Comparison of ENCODE assay signal across 1 cellular context in genomic region chr12:47828008-47828966, GRCh38.
TF ChIP-seq lines count a peak whose summit lies in the region.

No MANE protein-coding gene starts in this region.

TF ChIP-seq in H1, 55 proteins besides CTCF, POLR2A, EP300 and RAD21:
- no peak for TF ChIP-seq EGR1 (IDR thresholded peaks at IDR 0.05; ENCODE audit: borderline replicate concordance, low read depth, low read length)
- TF ChIP-seq MAX (IDR thresholded peaks at IDR 0.05) = no peak
- no peak for TF ChIP-seq TAF7 (optimal IDR thresholded peaks at IDR 0.05; ENCODE audit: borderline replicate concordance, low read depth, low read length)
- TF ChIP-seq RNF2 (IDR thresholded peaks at IDR 0.05; ENCODE audit: borderline replicate concordance, low read depth, low read length, missing control alignments, poor library complexity, severe bottlenecking) = no peak
- TF ChIP-seq SAP30 (IDR thresholded peaks at IDR 0.05; ENCODE audit: insufficient read depth, insufficient replicate concordance, low read length) = no peak
- no peak for TF ChIP-seq FOSL1 (IDR thresholded peaks at IDR 0.05; ENCODE audit: insufficient read depth, low read depth, low read length)
- TF ChIP-seq TAF1 (IDR thresholded peaks at IDR 0.05; ENCODE audit: low read depth, low read length) = no peak
- TF ChIP-seq SRF (IDR thresholded peaks at IDR 0.05; ENCODE audit: low read depth, low read length) = no peak
- no peak for TF ChIP-seq GABPA (IDR thresholded peaks at IDR 0.05; ENCODE audit: borderline replicate concordance, insufficient read depth, low read length)
- no peak for TF ChIP-seq ATF2 (IDR thresholded peaks at IDR 0.05; ENCODE audit: low read length)
- TF ChIP-seq ASH2L (IDR thresholded peaks at IDR 0.05; ENCODE audit: low read length) = no peak
- TF ChIP-seq SP2 (IDR thresholded peaks at IDR 0.05; ENCODE audit: low read length) = no peak
- TF ChIP-seq KDM1A (IDR thresholded peaks at IDR 0.05; ENCODE audit: borderline replicate concordance, low read length) = no peak
- TF ChIP-seq CHD1 (IDR thresholded peaks at IDR 0.05; ENCODE audit: low read depth, low read length) = no peak
- TF ChIP-seq TEAD4 (IDR thresholded peaks at IDR 0.05; ENCODE audit: low read depth, low read length) = no peak
- no peak for TF ChIP-seq JUND (IDR thresholded peaks at IDR 0.05; ENCODE audit: low read length)
